ENCODE assay signal across 9 cellular contexts in genomic region chr14:93543766-93544165, GRCh38.
DNase-seq lines count a peak whose midpoint lies in the region; ATAC-seq and TF ChIP-seq lines count a peak whose summit lies in the region.
"Had no signal": no experiment of that assay in that cellular context is flagged by ENCODE, and none has a peak within 500 bp of the region (broad histone marks: within the 10 kb centered on the region; RNA-seq: fewer than 3 reads in every experiment).

No MANE protein-coding gene starts in this region.

- TF ChIP-seq CTCF in left ventricle myocardium inferior (IDR thresholded peaks at IDR 0.05; ENCODE audit: borderline replicate concordance), result peak; percentile 41

- peaks cover 11% of the 10 kb centered on the region for H3K27me3 ChIP-seq in left ventricle myocardium inferior (ENCODE audit: low read depth)
- H3K27me3 ChIP-seq: SJCRH30 had no signal

- no peak overlapping the region for H3K27ac ChIP-seq in left ventricle myocardium inferior (replicated peaks)
- H3K27ac ChIP-seq: SJCRH30 had no signal

- no peak for TF ChIP-seq POLR2A in erythroblast (IDR thresholded peaks at IDR 0.05; ENCODE audit: low read length)

- no peaks in the 10 kb centered on the region for H3K36me3 ChIP-seq in left ventricle myocardium inferior
- H3K36me3 ChIP-seq: SJCRH30 had no signal

- H3K4me3 ChIP-seq in left ventricle myocardium inferior, result no peak overlapping the region
- H3K4me3 ChIP-seq: SJCRH30 had no signal

- DNase-seq in left ventricle myocardium inferior (no peak), Right ventricle myocardium superior (no peak), NCI-H82 treated with DMSO at 0.1 percent for 48 hours (lab: John Stamatoyannopoulos, UW; ENCODE audit: unreplicated experiment) (peak; percentile 2), erythroblast (lab: John Stamatoyannopoulos, UW) (peak; percentile 3 to 22), posterior cingulate gyrus (no peak), NCI-H1436 treated with DMSO at 0.1 percent for 48 hours (lab: John Stamatoyannopoulos, UW) (no peak)
- no peak for DNase-seq in activated CD4-positive, CD25-positive, alpha-beta regulatory T cell (lab: John Stamatoyannopoulos, UW)

- no peak for ATAC-seq in Right ventricle myocardium superior (ENCODE audit: poor library complexity)
- no peak for ATAC-seq in HG03520 (IDR thresholded peaks at IDR 0.05; ENCODE audit: unreplicated experiment)

- H3K9me3 ChIP-seq in left ventricle myocardium inferior (replicated peaks), result no peaks in the 10 kb centered on the region
- H3K9me3 ChIP-seq: SJCRH30 had no signal

- no peaks in the 10 kb centered on the region for H3K4me1 ChIP-seq in left ventricle myocardium inferior
- H3K4me1 ChIP-seq: SJCRH30 had no signal

- intact Hi-C loops in left ventricle myocardium inferior (cut with micrococcal nuclease), result no loop called here
- intact Hi-C loops in Right ventricle myocardium superior (cut with DNase I), result no loop called here
- intact Hi-C loops in posterior cingulate gyrus (cut with DNase I), result loop anchor here (2.0 kb wide), 1 partner anchor 337 kb away; the partner anchor contains the start of genes GON7 and UBR7

Comparison
In these comparisons a context has a peak if more than half of its experiments do, and no peak if none do; other contexts are left out.
1. DNase-seq: peak in NCI-H82 treated with DMSO at 0.1 percent for 48 hours (single experiment) and erythroblast (2 of 2); none in left ventricle myocardium inferior (single experiment), Right ventricle myocardium superior (single experiment), posterior cingulate gyrus (0 of 10), activated CD4-positive, CD25-positive, alpha-beta regulatory T cell (0 of 4) and NCI-H1436 treated with DMSO at 0.1 percent for 48 hours (single experiment).